In the genomic region with DNA sequence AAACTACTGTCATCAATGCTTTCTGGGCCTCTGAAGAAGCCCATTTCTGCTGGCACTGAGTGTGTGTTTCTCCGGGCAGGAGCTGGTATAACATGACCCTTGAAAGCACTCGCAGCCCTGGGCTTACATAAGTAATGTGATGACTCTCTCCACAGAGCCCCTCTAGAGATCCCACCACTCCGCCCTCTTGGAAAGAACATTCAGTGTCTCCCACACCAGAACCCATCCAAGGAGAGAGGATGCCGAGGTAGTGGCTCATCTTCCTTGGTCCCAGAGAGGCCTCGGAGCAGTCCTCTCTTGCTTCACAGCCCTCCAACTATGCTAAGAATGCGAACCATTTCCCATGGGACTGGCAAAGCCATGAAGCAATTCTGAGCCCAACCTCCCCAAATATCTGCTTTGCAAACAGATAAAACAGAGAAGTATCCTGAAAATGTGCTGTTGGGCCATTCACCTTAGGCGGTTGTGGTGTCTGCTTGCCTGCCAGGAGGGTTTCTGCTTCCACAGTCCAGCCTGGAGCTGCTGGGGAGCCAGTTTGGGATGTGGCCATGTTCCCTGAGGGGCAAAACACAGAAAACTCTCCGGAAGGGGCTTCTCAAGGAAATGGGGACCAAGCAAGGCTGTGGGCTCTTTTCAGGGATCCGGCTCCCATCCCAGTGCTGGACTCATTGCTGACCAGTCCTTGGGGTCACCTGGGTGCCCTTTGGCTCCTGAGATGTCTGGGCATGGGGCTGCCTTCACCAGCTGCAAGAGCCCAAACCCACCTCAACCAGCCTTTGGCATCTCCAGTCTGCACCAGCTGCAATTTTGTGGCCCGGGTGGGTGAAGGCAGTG, we compare ENCODE assay signal across 9 cellular contexts. TPM values are rescaled to one million over a fixed set of nuclear protein-coding genes. Genes with fewer than 3 reads are reported as not detected.
DNase-seq lines count a peak whose midpoint lies in the region; ATAC-seq and TF ChIP-seq lines count a peak whose summit lies in the region.
"Had no signal": no experiment of that assay in that cellular context is flagged by ENCODE, and none has a peak within 500 bp of the region (broad histone marks: within the 10 kb centered on the region; RNA-seq: fewer than 3 reads in every experiment).

No MANE protein-coding gene starts in this region.

- CTCF ChIA-PET in CD8-positive, alpha-beta T cell (lab: Charles Lee) = no interaction called here

- no peaks in the 10 kb centered on the region for H3K36me3 Mint-ChIP-seq in CD8-positive, alpha-beta T cell
- H3K36me3 Mint-ChIP-seq: IgD-negative memory B cell had no signal

- H3K9me3 ChIP-seq in BLaER1 (no peaks in the 10 kb centered on the region), RWPE2 (ENCODE audit: severe bottlenecking) (no peaks in the 10 kb centered on the region), neuronal stem cell (replicated peaks in 1 of 2; ENCODE audit: control insufficient read depth in 2 of 2, insufficient read depth in 1 of 2, low read depth in 1 of 2, low read length in 2 of 2) (no peaks in the 10 kb centered on the region)
- H3K9me3 ChIP-seq in CD8-positive, alpha-beta T cell (ENCODE audit: low read length) = no peaks in the 10 kb centered on the region

- no peak for TF ChIP-seq CTCF in RWPE2 (IDR thresholded peaks at IDR 0.05; ENCODE audit: poor library complexity, severe bottlenecking)
- no peak for TF ChIP-seq CTCF in CD8-positive, alpha-beta T cell (IDR thresholded peaks at IDR 0.05)

- H3K4me3 Mint-ChIP-seq in CD8-positive, alpha-beta T cell = no peak overlapping the region
- H3K4me3 Mint-ChIP-seq: IgD-negative memory B cell had no signal

- no peaks in the 10 kb centered on the region for H3K79me1 ChIP-seq in neuronal stem cell (ENCODE audit: low read depth, low read length)

- H3K27me3 ChIP-seq in BLaER1 (no peaks in the 10 kb centered on the region), RWPE2 (ENCODE audit: insufficient read depth, poor library complexity, severe bottlenecking) (no peaks in the 10 kb centered on the region), neuronal stem cell (ENCODE audit: control insufficient read depth in 3 of 3, insufficient read depth in 3 of 3, low read depth in 1 of 3, low read length in 3 of 3) (no peaks in the 10 kb centered on the region)
- H3K27me3 ChIP-seq in CD8-positive, alpha-beta T cell (ENCODE audit: insufficient read depth, low read length) = no peaks in the 10 kb centered on the region

- H2AFZ ChIP-seq in neuronal stem cell (ENCODE audit: low read length) = peak overlapping the region; percentile 32

- ATAC-seq in RWPE2 (ENCODE audit: low read depth) (peak; percentile 73), GM21526 (IDR thresholded peaks at IDR 0.05; ENCODE audit: low FRiP score, unreplicated experiment) (no peak), HG03457 (IDR thresholded peaks at IDR 0.05; ENCODE audit: unreplicated experiment) (no peak)
- no peak for ATAC-seq in CD8-positive, alpha-beta T cell

- H3K4ac ChIP-seq in neuronal stem cell (ENCODE audit: low read length) = peak overlapping the region; percentile 58

- no CpG with 5 or more reads among the region's 10 CpGs for WGBS in neuronal stem cell (ENCODE audit: extremely low coverage in 2 of 2, insufficient read length in 2 of 2, insufficient replicate concordance in 1 of 2), 2 donors

- peak overlapping the region; percentile 58 for H3K4me2 ChIP-seq in BLaER1
- H3K4me2 ChIP-seq in neuronal stem cell (ENCODE audit: insufficient read depth, low read length, poor library complexity, severe bottlenecking) = no peak overlapping the region

- POLR2A ChIA-PET in CD8-positive, alpha-beta T cell (lab: Charles Lee) = no interaction called here

- H4K20me1 ChIP-seq in BLaER1 = no peaks in the 10 kb centered on the region

- peak overlapping the region; percentile 78 for H3K18ac ChIP-seq in neuronal stem cell (ENCODE audit: low read length)

- H3K4me1 Mint-ChIP-seq in CD8-positive, alpha-beta T cell (ENCODE audit: low read depth) = no peaks in the 10 kb centered on the region
- H3K4me1 Mint-ChIP-seq: IgD-negative memory B cell had no signal

- peaks cover 7% of the 10 kb centered on the region for H3K27me3 Mint-ChIP-seq in CD8-positive, alpha-beta T cell (ENCODE audit: low read depth)

- H2AK5ac ChIP-seq in neuronal stem cell (ENCODE audit: low read depth, low read length) = peak overlapping the region; percentile 54

- H3K4me1 ChIP-seq in BLaER1 (peaks cover 16% of the 10 kb centered on the region), RWPE2 (ENCODE audit: insufficient read depth, poor library complexity, severe bottlenecking) (peaks cover 64% of the 10 kb centered on the region), neuronal stem cell (ENCODE audit: control insufficient read depth in 2 of 2, insufficient read depth in 1 of 2, low read depth in 1 of 2, low read length in 2 of 2) (peaks cover 15 to 36% of the 10 kb centered on the region in 2 donors)
- H3K4me1 ChIP-seq in CD8-positive, alpha-beta T cell (ENCODE audit: insufficient read depth, low read length) = no peaks in the 10 kb centered on the region

- H3K4me3 ChIP-seq in BLaER1 = no peak overlapping the region
- H3K4me3 ChIP-seq in RWPE2 (ENCODE audit: severe bottlenecking) = no peak overlapping the region
- H3K4me3 ChIP-seq in neuronal stem cell (ENCODE audit: low read length in 2 of 2) = no peak overlapping the region
- H3K4me3 ChIP-seq in CD8-positive, alpha-beta T cell (ENCODE audit: low read depth, low read length) = no peak overlapping the region

- no peak overlapping the region for H3K9ac ChIP-seq in BLaER1
- no peak overlapping the region for H3K9ac ChIP-seq in neuronal stem cell (ENCODE audit: low read depth, low read length, poor library complexity)

- H4K8ac ChIP-seq in neuronal stem cell (ENCODE audit: low read depth, low read length) = no peak overlapping the region

- no peaks in the 10 kb centered on the region for H3K9me3 Mint-ChIP-seq in CD8-positive, alpha-beta T cell
- H3K9me3 Mint-ChIP-seq: IgD-negative memory B cell had no signal

- peak overlapping the region; percentile 86 for H2BK12ac ChIP-seq in neuronal stem cell (ENCODE audit: low read length)

- H3K36me3 ChIP-seq in BLaER1 (no peaks in the 10 kb centered on the region), RWPE2 (ENCODE audit: low read depth) (no peaks in the 10 kb centered on the region), neuronal stem cell (replicated peaks in 1 of 2; ENCODE audit: control insufficient read depth in 2 of 2, insufficient read depth in 2 of 2, low read length in 2 of 2) (no peaks in the 10 kb centered on the region)
- no peaks in the 10 kb centered on the region for H3K36me3 ChIP-seq in CD8-positive, alpha-beta T cell (ENCODE audit: insufficient read depth, low read length)

- no peak overlapping the region for H3K14ac ChIP-seq in neuronal stem cell (ENCODE audit: low read length)

- H2BK15ac ChIP-seq in neuronal stem cell (ENCODE audit: low read length) = no peak overlapping the region

- intact Hi-C loops in CD8-positive, alpha-beta T cell (cut with DNase I, micrococcal nuclease) = no loop called here

- H3K27ac ChIP-seq in BLaER1 (no peak overlapping the region), RWPE2 (ENCODE audit: poor library complexity, severe bottlenecking) (peak overlapping the region; percentile 100), neuronal stem cell (replicated peaks; ENCODE audit: low read length) (peak overlapping the region; percentile 78)
- no peak overlapping the region for H3K27ac ChIP-seq in CD8-positive, alpha-beta T cell (ENCODE audit: low read depth, low read length)

- H2BK120ac ChIP-seq in neuronal stem cell (ENCODE audit: low read depth, low read length) = peak overlapping the region; percentile 49

- H4K91ac ChIP-seq in neuronal stem cell (ENCODE audit: low read depth, low read length, poor library complexity) = no peak overlapping the region

- H3K27ac Mint-ChIP-seq in CD8-positive, alpha-beta T cell = no peak overlapping the region
- H3K27ac Mint-ChIP-seq: IgD-negative memory B cell had no signal

- peak; percentile 91 for DNase-seq in RWPE2 (ENCODE audit: low spot score)
- peak; percentile 99 for DNase-seq in fibroblast of peridontal ligament (ENCODE audit: extremely low read depth)
- DNase-seq in neuronal stem cell (ENCODE audit: low spot score) = peak; percentile 64
- no peak for DNase-seq in CD8-positive, alpha-beta T cell
- no peak for DNase-seq in anterior cingulate cortex (lab: John Stamatoyannopoulos, UW)

- no peak overlapping the region for H3K23ac ChIP-seq in neuronal stem cell (ENCODE audit: low read depth, low read length, poor library complexity)

- peak overlapping the region; percentile 69 for H2BK5ac ChIP-seq in neuronal stem cell (ENCODE audit: low read length)

RNA-seq across cellular contexts. Expression of a gene that starts 47.3 kb away (rescaled TPM):
- polyA plus RNA-seq in neuronal stem cell (2013, experiment 1 of 2) = 61.7 TPM
- 60.5 TPM for polyA plus RNA-seq in neuronal stem cell (2013, experiment 2 of 2)
- total RNA-seq in CD8-positive, alpha-beta T cell = not detected
- polyA plus RNA-seq: IgD-negative memory B cell had no signal

Comparison
In these comparisons a context has a peak if more than half of its experiments do, and no peak if none do; other contexts are left out.
1. H3K27ac ChIP-seq: peak in RWPE2 (single experiment) and neuronal stem cell (single experiment); none in BLaER1 (single experiment) and CD8-positive, alpha-beta T cell (single experiment).
2. DNase-seq: peak in RWPE2 (single experiment), fibroblast of peridontal ligament (single experiment) and neuronal stem cell (single experiment); none in CD8-positive, alpha-beta T cell (0 of 7) and anterior cingulate cortex (0 of 58).